Comparison of ENCODE assay signal across 15 cellular contexts in the genomic region with DNA sequence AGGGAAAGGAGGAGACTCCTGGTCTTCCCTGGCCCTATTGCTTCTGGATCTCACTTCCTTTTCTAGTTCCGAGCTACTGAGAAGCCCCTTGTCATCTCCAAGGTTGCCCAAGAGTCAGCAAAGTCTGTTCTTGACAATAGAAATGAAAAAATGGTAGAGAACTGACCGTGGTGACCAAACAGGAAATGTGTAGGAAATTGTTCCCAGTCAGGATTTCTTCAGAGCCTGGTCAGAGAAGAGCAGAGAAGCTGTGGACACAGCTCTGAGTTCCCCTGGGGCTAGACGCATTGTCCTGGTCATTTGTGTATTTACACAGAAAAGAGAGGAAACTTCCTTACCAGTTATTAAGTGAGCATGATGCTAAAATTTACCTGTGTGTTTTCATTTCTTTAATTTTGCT. TPM values are rescaled to one million over a fixed set of nuclear protein-coding genes. Genes with fewer than 3 reads are reported as not detected.
DNase-seq lines count a peak whose midpoint lies in the region; ATAC-seq, FAIRE-seq and TF ChIP-seq lines count a peak whose summit lies in the region.
"Had no signal": no experiment of that assay in that cellular context is flagged by ENCODE, and none has a peak within 500 bp of the region (broad histone marks: within the 10 kb centered on the region; RNA-seq: fewer than 3 reads in every experiment).

No MANE protein-coding gene starts in this region.

- H3K9me3 Mint-ChIP-seq in endothelial cell (ENCODE audit: unreplicated experiment), result no peaks in the 10 kb centered on the region
- peaks cover 17% of the 10 kb centered on the region for H3K9me3 Mint-ChIP-seq in activated naive CD8-positive, alpha-beta T cell treated with anti-CD3 and anti-CD28 coated beads, Interleukin-2, amount 50 U/mL, for 24 hours

- no peak overlapping the region for H3K27ac ChIP-seq in liver (ENCODE audit: low read depth in 1 of 2, low read length in 2 of 2)
- H3K27ac ChIP-seq in HepG2 (ENCODE audit: extremely low read length, insufficient read depth, low read length), result no peak overlapping the region
- H3K27ac ChIP-seq: BLaER1 treated with 17β-estradiol and CSF1 and Interleukin-3, amounts not matched to agents 10 nM and 100 nM had no signal

- BruUV-seq in HepG2 (replicated peaks; lab: Mats Ljungman, UMichigan), result no TSS peak

- H4K20me1 ChIP-seq in HepG2 (ENCODE audit: insufficient read depth, low read length), result no peaks in the 10 kb centered on the region
- H4K20me1 ChIP-seq: BLaER1 treated with 17β-estradiol and CSF1 and Interleukin-3, amounts not matched to agents 10 nM and 100 nM had no signal

- CTCF ChIA-PET in HepG2 (lab: Yijun Ruan, JAX; ENCODE audit: low intra/inter-chr PET ratio, low total read pairs), result no interaction called here

- peaks cover 4% of the 10 kb centered on the region for H3K27me3 Mint-ChIP-seq in endothelial cell (ENCODE audit: unreplicated experiment)
- H3K27me3 Mint-ChIP-seq in activated naive CD8-positive, alpha-beta T cell treated with anti-CD3 and anti-CD28 coated beads, Interleukin-2, amount 50 U/mL, for 24 hours, result peaks cover 13% of the 10 kb centered on the region

- POLR2A ChIA-PET in HepG2 (lab: Yijun Ruan, JAX), result no interaction called here

- no peak overlapping the region for H3K4me3 ChIP-seq in liver (ENCODE audit: low read depth in 1 of 3, low read length in 3 of 3)
- H3K4me3 ChIP-seq in HepG2 (replicated peaks in 1 of 3; ENCODE audit: insufficient read depth in 1 of 3, low read depth in 2 of 3, low read length in 3 of 3), result no peak overlapping the region
- H3K4me3 ChIP-seq: BLaER1 treated with 17β-estradiol and CSF1 and Interleukin-3, amounts not matched to agents 10 nM and 100 nM had no signal

- TF ChIP-seq POLR2A in HepG2 (IDR thresholded peaks at IDR 0.05; ENCODE audit: insufficient read depth in 1 of 2, low read depth in 2 of 2, low read length in 2 of 2), result no peak

- H3K4me2 ChIP-seq in HepG2 (ENCODE audit: low read depth, low read length), result no peak overlapping the region

- TF ChIP-seq RAD21 in liver (IDR thresholded peaks at IDR 0.05) (no peak), HepG2 (CRISPR knock-in tag; IDR thresholded peaks at IDR 0.05) (no peak)

- no peak for FAIRE-seq in HepG2 (lab: Jason Lieb, UNC)
- FAIRE-seq: GM12891, HTR-8/SVneo had no signal

- H3K27me3 ChIP-seq in liver (ENCODE audit: control insufficient read depth in 4 of 4, insufficient read depth in 4 of 4, low read length in 3 of 4) (no peaks in the 10 kb centered on the region), HepG2 (ENCODE audit: control insufficient read depth in 1 of 2, insufficient read depth in 2 of 2, low read length in 2 of 2) (no peaks in the 10 kb centered on the region)
- H3K27me3 ChIP-seq: BLaER1 treated with 17β-estradiol and CSF1 and Interleukin-3, amounts not matched to agents 10 nM and 100 nM had no signal

- no peak overlapping the region for H2AFZ ChIP-seq in HepG2 (ENCODE audit: low read length)

- ATAC-seq in HepG2 (no peak), GM21423 (IDR thresholded peaks at IDR 0.05; ENCODE audit: unreplicated experiment) (no peak)
- ATAC-seq in activated naive CD8-positive, alpha-beta T cell treated with anti-CD3 and anti-CD28 coated beads, Interleukin-2, amount 50 U/mL, for 24 hours, result no peak

- no peaks in the 10 kb centered on the region for H3K4me1 ChIP-seq in liver (ENCODE audit: control insufficient read depth in 4 of 4, insufficient read depth in 4 of 4, low read length in 3 of 4)
- H3K4me1 ChIP-seq in HepG2 (ENCODE audit: insufficient read depth, low read length), result no peaks in the 10 kb centered on the region

- TF ChIP-seq EP300 in HepG2 (IDR thresholded peaks at IDR 0.05; ENCODE audit: low read depth in 2 of 2, low read length in 2 of 2) (no peak), HepG2 (CRISPR knock-in tag; IDR thresholded peaks at IDR 0.05; ENCODE audit: borderline replicate concordance) (no peak)

- H3K79me2 ChIP-seq in HepG2 (ENCODE audit: insufficient read depth, low read length), result no peaks in the 10 kb centered on the region

- peaks cover 11% of the 10 kb centered on the region for H3K4me1 Mint-ChIP-seq in endothelial cell (ENCODE audit: unreplicated experiment)
- H3K4me1 Mint-ChIP-seq in activated naive CD8-positive, alpha-beta T cell treated with anti-CD3 and anti-CD28 coated beads, Interleukin-2, amount 50 U/mL, for 24 hours, result no peaks in the 10 kb centered on the region
- H3K4me1 Mint-ChIP-seq: CD4-positive, alpha-beta memory T cell had no signal

- TF ChIP-seq CTCF in liver (IDR thresholded peaks at IDR 0.05; ENCODE audit: low read depth, low read length, missing input control) (no peak), HepG2 (CRISPR knock-in tag; IDR thresholded peaks at IDR 0.05) (no peak), endothelial cell (IDR thresholded peaks at IDR 0.05; ENCODE audit: unreplicated experiment) (no peak)

- H3K27ac Mint-ChIP-seq in endothelial cell (ENCODE audit: unreplicated experiment), result peak overlapping the region; percentile 78
- no peak overlapping the region for H3K27ac Mint-ChIP-seq in activated naive CD8-positive, alpha-beta T cell treated with anti-CD3 and anti-CD28 coated beads, Interleukin-2, amount 50 U/mL, for 24 hours
- H3K27ac Mint-ChIP-seq: CD4-positive, alpha-beta memory T cell had no signal

- intact Hi-C loops in HepG2 (cut with micrococcal nuclease; ENCODE audit: unreplicated experiment), result no loop called here

- no peak overlapping the region for H3K9ac ChIP-seq in liver (ENCODE audit: low read depth in 1 of 2, low read length in 2 of 2)
- H3K9ac ChIP-seq in HepG2 (ENCODE audit: insufficient read depth, low read depth, low read length), result no peak overlapping the region
- H3K9ac ChIP-seq: BLaER1 treated with 17β-estradiol and CSF1 and Interleukin-3, amounts not matched to agents 10 nM and 100 nM had no signal

- H3K4me3 Mint-ChIP-seq in endothelial cell (ENCODE audit: unreplicated experiment), result no peak overlapping the region
- H3K4me3 Mint-ChIP-seq in activated naive CD8-positive, alpha-beta T cell treated with anti-CD3 and anti-CD28 coated beads, Interleukin-2, amount 50 U/mL, for 24 hours, result no peak overlapping the region
- H3K4me3 Mint-ChIP-seq: CD4-positive, alpha-beta memory T cell had no signal

- peaks cover 0 to 18% (median 3%) of the 10 kb centered on the region in 4 donors for H3K9me3 ChIP-seq in liver (ENCODE audit: control insufficient read depth in 4 of 4, low read length in 3 of 4)
- no peaks in the 10 kb centered on the region for H3K9me3 ChIP-seq in HepG2 (ENCODE audit: low read length)

- in situ Hi-C loops in HepG2 (cut with HindIII; ENCODE audit: extremely low pct_ligation_motif_present, low pct_unique_long_range_greater_than_20kb), result no loop called here

- H3K36me3 Mint-ChIP-seq in endothelial cell (ENCODE audit: low read depth, unreplicated experiment), result peaks cover 12% of the 10 kb centered on the region
- H3K36me3 Mint-ChIP-seq in activated naive CD8-positive, alpha-beta T cell treated with anti-CD3 and anti-CD28 coated beads, Interleukin-2, amount 50 U/mL, for 24 hours (ENCODE audit: low read depth), result no peaks in the 10 kb centered on the region
- H3K36me3 Mint-ChIP-seq: CD4-positive, alpha-beta memory T cell had no signal

- no peak for DNase-seq in HepG2 (ENCODE audit: low spot score)
- no peak for DNase-seq in endothelial cell (ENCODE audit: low spot score)
- DNase-seq in pons (ENCODE audit: low spot score), result peak; percentile 15
- DNase-seq in activated naive CD8-positive, alpha-beta T cell treated with anti-CD3 and anti-CD28 coated beads, Interleukin-2, amount 50 U/mL, for 24 hours, result no peak
- no peak for DNase-seq in GM19240 (ENCODE audit: insufficient read length, low spot score)
- DNase-seq: ACHN; CD4-positive, alpha-beta memory T cell; DMS79; HCEC 1CT had no signal

- WGBS in liver, result 64% methylated on average over 3 of the region's 3 CpGs
- WGBS in HepG2 (ENCODE audit: low lambda C conversion rate), result 28% methylated on average over 3 of the region's 3 CpGs

- H3K36me3 ChIP-seq in liver (ENCODE audit: control insufficient read depth in 4 of 4, insufficient read depth in 3 of 4, low read depth in 1 of 4, low read length in 3 of 4) (no peaks in the 10 kb centered on the region), HepG2 (replicated peaks in 1 of 2; ENCODE audit: control insufficient read depth in 1 of 2, insufficient read depth in 2 of 2, low read length in 2 of 2) (no peaks in the 10 kb centered on the region)
- H3K36me3 ChIP-seq: BLaER1 treated with 17β-estradiol and CSF1 and Interleukin-3, amounts not matched to agents 10 nM and 100 nM had no signal

TF ChIP-seq in liver, 16 proteins besides CTCF, POLR2A, EP300 and RAD21 (continues in another document):
- TF ChIP-seq RXRA (IDR thresholded peaks at IDR 0.05), result no peak

RNA-seq across cellular contexts. Expression of gene S1PR3, which starts 35.6 kb away (rescaled TPM):
- total RNA-seq in liver (1 to 10 TPM; 2.9 to 4.5 TPM), HepG2 (2016; rRNA removed; fragmentation: Illumina TruSeq; extraction: Trizol) (0.02 and 0.04 TPM in 2 replicates), endothelial cell (ENCODE audit: unreplicated experiment) (18.3 TPM)
- polyA plus RNA-seq in liver (1 to 10 TPM; 1.4 to 2.9 TPM), HepG2 (2011; rRNA removed) (0.01 TPM in 1 of 2 replicates, not detected in the other)
- total RNA-seq in HepG2 (2016; cell fraction: cytosol; rRNA removed; fragmentation: Illumina TruSeq; extraction: Trizol; ENCODE audit: low read depth), result not detected in 2 replicates
- 0.04 and 0.06 TPM in 2 replicates for total RNA-seq in HepG2 (2016; cell fraction: insoluble cytoplasmic fraction; rRNA removed; fragmentation: Illumina TruSeq; extraction: Trizol)
- 0.03 TPM in 1 of 2 replicates, not detected in the other for total RNA-seq in HepG2 (2016; cell fraction: membrane; rRNA removed; fragmentation: Illumina TruSeq; extraction: Trizol)
- not detected in 2 replicates for total RNA-seq in HepG2 (2016; cell fraction: nucleus; rRNA removed; fragmentation: Illumina TruSeq; extraction: Trizol)
- polyA plus RNA-seq in HepG2 (2011; cell fraction: cytosol; rRNA removed), result 0.03 TPM in 1 of 2 replicates, not detected in the other
- polyA plus RNA-seq in HepG2 (2011; cell fraction: nucleus; rRNA removed), result not detected in 2 replicates
- polyA plus RNA-seq in HepG2 (2012), result not detected in 2 replicates
- not detected in 2 replicates for polyA plus RNA-seq in HepG2 (2016; cell fraction: cytosol; fragmentation: Illumina TruSeq; extraction: Trizol; ENCODE audit: low read depth)
- polyA plus RNA-seq in HepG2 (2016; cell fraction: insoluble cytoplasmic fraction; fragmentation: Illumina TruSeq; extraction: Trizol; ENCODE audit: low read depth), result 0.05 TPM in 1 of 2 replicates, not detected in the other
- polyA plus RNA-seq in HepG2 (2016; cell fraction: membrane; fragmentation: Illumina TruSeq; extraction: Trizol; ENCODE audit: low read depth), result not detected in 2 replicates
- 0.09 TPM in 1 of 2 replicates, not detected in the other for polyA plus RNA-seq in HepG2 (2016; cell fraction: nucleus; fragmentation: Illumina TruSeq; extraction: Trizol; ENCODE audit: insufficient read depth, low read depth)
- 36.5 TPM in 1 of 2 replicates, not detected in the other for polyA minus RNA-seq in HepG2 (2011; rRNA and poly(A)+ RNA removed; ENCODE audit: low replicate concordance)
- polyA minus RNA-seq in HepG2 (2011; cell fraction: cytosol; rRNA and poly(A)+ RNA removed), result 0.09 TPM in 1 of 2 replicates, not detected in the other
- polyA minus RNA-seq in HepG2 (2011; cell fraction: nucleus; rRNA and poly(A)+ RNA removed), result 0.13 TPM in 1 of 2 replicates, not detected in the other
- total RNA-seq: CD4-positive, alpha-beta memory T cell; G401 had no signal
- polyA plus RNA-seq: CD4-positive, alpha-beta memory T cell had no signal
